Comparison of ENCODE assay signal across 24 cellular contexts in genomic region chr12:42962384-42962783, GRCh38.
DNase-seq lines count a peak whose midpoint lies in the region; ATAC-seq and TF ChIP-seq lines count a peak whose summit lies in the region.
"Had no signal": no experiment of that assay in that cellular context is flagged by ENCODE, and none has a peak within 500 bp of the region (broad histone marks: within the 10 kb centered on the region; RNA-seq: fewer than 3 reads in every experiment).

No MANE protein-coding gene starts in this region.

- intact Hi-C loops in MCF 10A (cut with micrococcal nuclease) (loop anchor here (5.0 kb wide), 1 partner anchor 320 kb away; no protein-coding TSS in a partner anchor), breast epithelium (cut with DNase I; ENCODE audit: low total_unique reads) (no loop called here)

- ATAC-seq in SK-N-SH treated with all-trans-retinoic acid at 6 μM for 48 hours = no peak
- ATAC-seq in foreskin keratinocyte = no peak
- no peak for ATAC-seq in HG02981 (IDR thresholded peaks at IDR 0.05; ENCODE audit: unreplicated experiment)

- CTCF ChIA-PET in MCF 10A (lab: Yijun Ruan, JAX) = no interaction called here
- CTCF ChIA-PET in CD8-positive, alpha-beta memory T cell (lab: Charles Lee) = no interaction called here

- no peak overlapping the region for H3K4me3 ChIP-seq in breast epithelium
- H3K4me3 ChIP-seq in CD8-positive, alpha-beta memory T cell (ENCODE audit: low read length) = no peak overlapping the region
- H3K4me3 ChIP-seq: GM23248, Peyer's patch, SK-N-MC had no signal

- DNase-seq in MCF 10A (ENCODE audit: unreplicated experiment) (no peak), breast epithelium (ENCODE audit: low spot score in 2 of 2) (no peak), foreskin keratinocyte (no peak), epidermal melanocyte (ENCODE audit: insufficient read length, low spot score) (no peak), immature natural killer cell (no peak)
- no peak for DNase-seq in CD8-positive, alpha-beta memory T cell
- DNase-seq: COR-L47, DMS153, GM23248, NCI-H1417, NCI-H187, NCI-H2107, NCI-H2227 treated with DMSO at 0.1 percent for 48 hours, NCI-H524, NCI-H82, Peyer's patch, SHP77 had no signal

- H3K27me3 Mint-ChIP-seq in MCF 10A (ENCODE audit: insufficient read depth, unreplicated experiment) (no peaks in the 10 kb centered on the region), immature natural killer cell (ENCODE audit: low read depth in 3 of 3) (peaks cover 0 to 2% (median 2%) of the 10 kb centered on the region in 3 donors)
- peaks cover 0 to 2% of the 10 kb centered on the region in 2 donors for H3K27me3 Mint-ChIP-seq in CD8-positive, alpha-beta memory T cell
- H3K27me3 Mint-ChIP-seq: B cell had no signal

- H3K4me3 Mint-ChIP-seq in MCF 10A (ENCODE audit: unreplicated experiment) (no peak overlapping the region), immature natural killer cell (no peak overlapping the region)
- H3K4me3 Mint-ChIP-seq in CD8-positive, alpha-beta memory T cell = no peak overlapping the region
- H3K4me3 Mint-ChIP-seq: B cell had no signal

- H3K9me3 Mint-ChIP-seq in MCF 10A (ENCODE audit: unreplicated experiment) = no peaks in the 10 kb centered on the region
- peaks cover 0 to 3% (median 0%) of the 10 kb centered on the region in 5 donors for H3K9me3 Mint-ChIP-seq in CD8-positive, alpha-beta memory T cell
- peaks cover 0 to 10% (median 4%) of the 10 kb centered on the region in 6 donors for H3K9me3 Mint-ChIP-seq in immature natural killer cell

- H3K9me3 ChIP-seq in breast epithelium = no peaks in the 10 kb centered on the region
- no peaks in the 10 kb centered on the region for H3K9me3 ChIP-seq in CD8-positive, alpha-beta memory T cell (ENCODE audit: low read length)
- H3K9me3 ChIP-seq: Peyer's patch had no signal

- H3K4me1 Mint-ChIP-seq in MCF 10A (ENCODE audit: insufficient read depth, unreplicated experiment) = peaks cover 54% of the 10 kb centered on the region
- H3K4me1 Mint-ChIP-seq in CD8-positive, alpha-beta memory T cell = no peaks in the 10 kb centered on the region
- H3K4me1 Mint-ChIP-seq in immature natural killer cell = no peaks in the 10 kb centered on the region
- H3K4me1 Mint-ChIP-seq: B cell had no signal

- H3K36me3 Mint-ChIP-seq in MCF 10A (ENCODE audit: insufficient read depth, unreplicated experiment) (no peaks in the 10 kb centered on the region), immature natural killer cell (no peaks in the 10 kb centered on the region)
- H3K36me3 Mint-ChIP-seq in CD8-positive, alpha-beta memory T cell = no peaks in the 10 kb centered on the region

- peaks cover 0 to 3% of the 10 kb centered on the region in 2 donors for H3K4me1 ChIP-seq in breast epithelium
- peaks cover 51% of the 10 kb centered on the region for H3K4me1 ChIP-seq in foreskin keratinocyte
- no peaks in the 10 kb centered on the region for H3K4me1 ChIP-seq in CD8-positive, alpha-beta memory T cell (ENCODE audit: insufficient read depth, low read length)
- H3K4me1 ChIP-seq: Peyer's patch had no signal

- no peaks in the 10 kb centered on the region for H3K36me3 ChIP-seq in breast epithelium
- H3K36me3 ChIP-seq in CD8-positive, alpha-beta memory T cell (ENCODE audit: insufficient read depth, low read length) = no peaks in the 10 kb centered on the region
- H3K36me3 ChIP-seq: Peyer's patch had no signal

- H3K27ac ChIP-seq in breast epithelium (peak overlapping the region in 1 of 2 donors; percentile 44), foreskin keratinocyte (peak overlapping the region; percentile 60)
- no peak overlapping the region for H3K27ac ChIP-seq in CD8-positive, alpha-beta memory T cell (ENCODE audit: low read depth, low read length)
- H3K27ac ChIP-seq: 22Rv1, HL-60, KMS-11, Peyer's patch, SK-N-MC had no signal

- H3K27ac Mint-ChIP-seq in MCF 10A (ENCODE audit: low read depth, unreplicated experiment) (peak overlapping the region; percentile 71), immature natural killer cell (no peak overlapping the region)
- no peak overlapping the region for H3K27ac Mint-ChIP-seq in CD8-positive, alpha-beta memory T cell
- H3K27ac Mint-ChIP-seq: B cell had no signal

- no TSS peak for BruUV-seq in MCF 10A (replicated peaks; lab: Mats Ljungman, UMichigan)

- TF ChIP-seq CTCF in MCF 10A (IDR thresholded peaks at IDR 0.05; ENCODE audit: unreplicated experiment) = no peak
- no peak for TF ChIP-seq CTCF in breast epithelium (IDR thresholded peaks at IDR 0.05)
- no peak for TF ChIP-seq CTCF in foreskin keratinocyte (conservative IDR thresholded peaks at IDR 0.05)

- H3K27me3 ChIP-seq in breast epithelium (no peaks in the 10 kb centered on the region), foreskin keratinocyte (no peaks in the 10 kb centered on the region)
- no peaks in the 10 kb centered on the region for H3K27me3 ChIP-seq in CD8-positive, alpha-beta memory T cell (ENCODE audit: insufficient read depth, low read length, poor library complexity, severe bottlenecking)
- H3K27me3 ChIP-seq: Peyer's patch had no signal

- POLR2A ChIA-PET in MCF 10A (lab: Yijun Ruan, JAX) = interaction anchor here (0.8 to 1.5 kb wide), 5 partner anchors 9 to 374 kb away, joined by 3 to 11 read pairs (median 4); no protein-coding TSS in a partner anchor
- POLR2A ChIA-PET in CD8-positive, alpha-beta memory T cell (lab: Charles Lee) = no interaction called here

- TF ChIP-seq POLR2A in breast epithelium (IDR thresholded peaks at IDR 0.05) = no peak

TF ChIP-seq in SK-N-SH treated with all-trans-retinoic acid at 6 μM for 48 hours, 23 proteins besides CTCF, POLR2A, EP300 and RAD21:
- TF ChIP-seq ZNF70 (CRISPR knock-in tag; IDR thresholded peaks at IDR 0.05) (0 out of 2 replicates have a peak, but pooled peaks have one; percentile 9), TSHZ2 (CRISPR knock-in tag; IDR thresholded peaks at IDR 0.05) (peak; percentile 61; the same call in 1 of the 2 replicates), TCF4 (CRISPR knock-in tag; IDR thresholded peaks at IDR 0.05; ENCODE audit: borderline replicate concordance) (peak; percentile 96), BACH2 (CRISPR knock-in tag; IDR thresholded peaks at IDR 0.05; ENCODE audit: borderline replicate concordance) (no peak)
